In the genomic region with DNA sequence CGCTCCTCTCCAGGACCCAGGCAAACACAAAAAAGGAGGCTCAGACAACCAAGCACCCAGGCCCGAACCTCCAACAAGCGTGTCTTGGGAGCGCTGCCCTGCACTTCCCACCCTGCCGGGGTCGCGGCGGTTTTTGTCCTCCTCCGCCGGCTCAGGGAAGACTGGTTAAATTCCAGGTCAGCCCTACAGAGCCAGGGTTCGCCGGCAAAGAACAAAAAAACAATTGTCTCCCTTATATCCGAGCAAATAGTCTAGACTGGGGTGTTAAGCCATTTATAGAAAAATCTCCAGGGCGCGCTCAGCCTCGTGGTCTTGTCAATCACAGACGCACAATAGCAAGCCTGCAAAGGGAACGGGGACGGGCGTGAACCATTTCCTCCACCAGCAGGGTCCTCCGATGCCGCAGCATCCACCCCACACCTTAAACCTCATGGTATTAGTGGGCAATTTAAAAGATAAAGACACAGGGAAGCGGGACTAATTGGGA, we compare ENCODE assay signal across 8 cellular contexts. TPM values are rescaled to one million over a fixed set of nuclear protein-coding genes. Genes with fewer than 3 reads are reported as not detected.
DNase-seq lines count a peak whose midpoint lies in the region; ATAC-seq and TF ChIP-seq lines count a peak whose summit lies in the region.

No MANE protein-coding gene starts in this region.

- no peak overlapping the region for H3T11ph ChIP-seq in H9 (ENCODE audit: low read length)

- H3K4me3 ChIP-seq in ascending aorta (peak overlapping the region; percentile 75 to 97), smooth muscle cell (peak overlapping the region; percentile 59)

- no peak overlapping the region for H3K23ac ChIP-seq in H9 (ENCODE audit: insufficient read length, low read depth, low read length)

- H3K4ac ChIP-seq in H9 (ENCODE audit: low read depth, low read length): no peak overlapping the region; the same call in 1 of the 2 replicates

- peak overlapping the region; percentile 7; the same call in 1 of the 2 replicates for H3K14ac ChIP-seq in H9 (ENCODE audit: insufficient read depth, low read length)

- H4K5ac ChIP-seq in H9 (ENCODE audit: insufficient read length, low read depth, low read length): no peak overlapping the region

- H3F3A ChIP-seq in smooth muscle cell (ENCODE audit: low read depth): no peaks in the 10 kb centered on the region

- peak; percentile 69 for DNase-seq in H9
- DNase-seq in ascending aorta (ENCODE audit: low spot score in 2 of 2): no peak
- peak; percentile 46 for DNase-seq in iPS-NIHi7 (ENCODE audit: extremely low spot score)
- no peak for DNase-seq in smooth muscle cell (lab: John Stamatoyannopoulos, UW; ENCODE audit: unreplicated experiment)
- DNase-seq in NCI-H345 treated with DMSO at 0.1 percent for 48 hours (lab: John Stamatoyannopoulos, UW; ENCODE audit: unreplicated experiment): no peak

- H3K27me3 ChIP-seq in H9 (ENCODE audit: insufficient read depth, low read length) (no peaks in the 10 kb centered on the region), ascending aorta (no peaks in the 10 kb centered on the region), smooth muscle cell (ENCODE audit: low read depth) (no peaks in the 10 kb centered on the region)

- H4K91ac ChIP-seq in H9 (ENCODE audit: insufficient read length, low read depth, low read length): no peak overlapping the region

- no CpG with 5 or more reads among the region's 23 CpGs for WGBS in H9 (ENCODE audit: extremely low coverage, insufficient read length, low lambda C conversion rate)
- 23% methylated on average over 23 of the region's 23 CpGs for WGBS in smooth muscle cell (ENCODE audit: low lambda C conversion rate)

- H3K79me2 ChIP-seq in H9 (ENCODE audit: insufficient read depth, low read length) (peaks cover 3% of the 10 kb centered on the region; the same call in 1 of the 2 replicates), smooth muscle cell (ENCODE audit: low read depth) (peaks cover 64% of the 10 kb centered on the region)

- H3K4me1 Mint-ChIP-seq in H9: peaks cover 23 to 27% of the 10 kb centered on the region in 2 experiments

- H3K79me1 ChIP-seq in H9 (ENCODE audit: insufficient read depth, low read depth, low read length, poor library complexity, severe bottlenecking): no peaks in the 10 kb centered on the region

- no peak; the same call in 2 of the 3 replicates for TF ChIP-seq CTCF in H9 (conservative IDR thresholded peaks at IDR 0.05)
- no peak for TF ChIP-seq CTCF in ascending aorta (IDR thresholded peaks at IDR 0.05)
- TF ChIP-seq CTCF in smooth muscle cell (IDR thresholded peaks at IDR 0.05; ENCODE audit: borderline replicate concordance, insufficient read depth, poor library complexity, severe bottlenecking): no peak

- H3K56ac ChIP-seq in H9 (ENCODE audit: insufficient read length, low read depth, low read length): no peak overlapping the region

- H2BK120ac ChIP-seq in H9 (ENCODE audit: low read depth, low read length, poor library complexity, severe bottlenecking): no peak overlapping the region

- H2BK20ac ChIP-seq in H9 (ENCODE audit: low read depth, low read length, poor library complexity, severe bottlenecking): no peak overlapping the region

- no peaks in the 10 kb centered on the region for H3K9me3 Mint-ChIP-seq in H9

- no peak overlapping the region for H2AK5ac ChIP-seq in H9 (ENCODE audit: insufficient read length, low read length)

- H3K23me2 ChIP-seq in H9 (ENCODE audit: insufficient read length, low read depth, low read length, poor library complexity, severe bottlenecking): peaks cover 15% of the 10 kb centered on the region

- H3K9ac ChIP-seq in H9 (ENCODE audit: extremely low read depth, insufficient read length, low read length) (peak overlapping the region; percentile 3), smooth muscle cell (ENCODE audit: low read depth) (peak overlapping the region; percentile 39)

- H2BK12ac ChIP-seq in H9 (ENCODE audit: insufficient read length, low read depth, low read length): no peak overlapping the region

- H3K27ac ChIP-seq in H9 (ENCODE audit: insufficient read length, low read depth, low read length): no peak overlapping the region
- H3K27ac ChIP-seq in ascending aorta: peak overlapping the region; percentile 46 to 56
- H3K27ac ChIP-seq in smooth muscle cell (ENCODE audit: low read depth): peak overlapping the region; percentile 79

- H2AFZ ChIP-seq in H9 (ENCODE audit: low read length): no peak overlapping the region
- no peak overlapping the region for H2AFZ ChIP-seq in smooth muscle cell (ENCODE audit: low read depth)

- no peak overlapping the region for H2BK15ac ChIP-seq in H9 (ENCODE audit: low read depth, low read length)

- H4K20me1 ChIP-seq in H9 (ENCODE audit: control insufficient read depth, insufficient read depth, insufficient read length) (no peaks in the 10 kb centered on the region), smooth muscle cell (ENCODE audit: low read depth) (peaks cover 100% of the 10 kb centered on the region)

- H3K36me3 Mint-ChIP-seq in H9 (ENCODE audit: insufficient read depth in 1 of 3, low read depth in 3 of 3): peaks cover 13 to 22% (median 20%) of the 10 kb centered on the region in 3 experiments; a peak in 6 of 7 replicates

- H3K18ac ChIP-seq in H9 (ENCODE audit: insufficient read length, low read depth, low read length): no peak overlapping the region

- H3K27ac Mint-ChIP-seq in H9: peak overlapping the region; percentile 62 to 97 (median 86); a peak in 6 of 7 replicates

- H3K9me3 ChIP-seq in H9 (ENCODE audit: control insufficient read depth, low read depth, low read length): no peaks in the 10 kb centered on the region
- no peaks in the 10 kb centered on the region for H3K9me3 ChIP-seq in ascending aorta
- no peaks in the 10 kb centered on the region for H3K9me3 ChIP-seq in smooth muscle cell (replicated peaks; ENCODE audit: low read depth)

- no peaks in the 10 kb centered on the region; the same call in 1 of the 2 replicates for H3K27me3 Mint-ChIP-seq in H9 (ENCODE audit: low read depth)

- H3K36me3 ChIP-seq in ascending aorta (no peaks in the 10 kb centered on the region), smooth muscle cell (ENCODE audit: low read depth) (no peaks in the 10 kb centered on the region)

- ATAC-seq in GM21717 (IDR thresholded peaks at IDR 0.05; ENCODE audit: unreplicated experiment) (no peak), GM21367 (IDR thresholded peaks at IDR 0.05; ENCODE audit: unreplicated experiment) (no peak), GM18858 (IDR thresholded peaks at IDR 0.05; ENCODE audit: unreplicated experiment) (no peak)

- H3K4me1 ChIP-seq in H9 (ENCODE audit: insufficient read depth, low read length): peaks cover 2% of the 10 kb centered on the region; the same call in 1 of the 2 replicates
- peaks cover 3 to 4% of the 10 kb centered on the region in 2 donors for H3K4me1 ChIP-seq in ascending aorta
- peaks cover 37% of the 10 kb centered on the region for H3K4me1 ChIP-seq in smooth muscle cell (ENCODE audit: low read depth)

- peak overlapping the region; percentile 80 for H3K4me2 ChIP-seq in H9 (ENCODE audit: insufficient read depth, insufficient read length, low read length)
- H3K4me2 ChIP-seq in smooth muscle cell: peak overlapping the region; percentile 95

- intact Hi-C loops in ascending aorta (cut with DNase I): no loop called here

- H3K4me3 Mint-ChIP-seq in H9: peak overlapping the region; percentile 80 to 95

- H2BK5ac ChIP-seq in H9 (ENCODE audit: insufficient read length, low read length): no peak overlapping the region

- H4K8ac ChIP-seq in H9 (replicated peaks; ENCODE audit: insufficient read length, low read depth, low read length): no peak overlapping the region

RNA-seq across cellular contexts. Expression of a gene that starts 46.9 kb away (rescaled TPM):
- total RNA-seq in H9 (2021): 224 and 244 TPM in 2 replicates
- 16.5 TPM for total RNA-seq in ascending aorta
- 174 and 200 TPM in 2 replicates for total RNA-seq in smooth muscle cell
- 57.4 and 78.2 TPM in 2 replicates for polyA plus RNA-seq in smooth muscle cell

Comparison
In these comparisons a context has a peak if more than half of its experiments do, and no peak if none do; other contexts are left out.
1. DNase-seq: peak in H9 (single experiment) and iPS-NIHi7 (single experiment); none in ascending aorta (0 of 2), smooth muscle cell (single experiment) and NCI-H345 treated with DMSO at 0.1 percent for 48 hours (single experiment).
2. RNA of a gene that starts 46.9 kb away (total RNA-seq): 224 to 244 TPM in H9 and 174 to 200 TPM in smooth muscle cell; 16.5 TPM in ascending aorta (single experiment); every median in the first group is over 10 times any median in the second.